ENCODE assay signal across 8 cellular contexts in the genomic region with DNA sequence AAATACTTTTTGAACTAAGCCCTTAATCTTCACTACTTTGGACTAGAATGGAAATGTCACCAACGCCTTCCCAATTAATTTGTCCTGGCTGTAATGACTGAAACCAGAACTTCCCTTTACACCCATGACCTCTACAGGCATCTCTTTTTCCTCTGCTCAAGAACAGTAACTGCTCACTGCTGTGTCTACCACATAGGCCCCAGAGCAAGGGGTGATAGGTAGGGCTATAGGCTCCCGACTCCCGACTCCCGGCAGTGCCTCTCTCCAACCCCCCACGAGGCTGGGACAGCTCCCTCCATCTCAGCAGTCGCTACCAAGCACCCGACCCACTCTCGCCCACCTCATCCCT. TPM values are rescaled to one million over a fixed set of nuclear protein-coding genes. Genes with fewer than 3 reads are reported as not detected.
DNase-seq lines count a peak whose midpoint lies in the region; ATAC-seq, FAIRE-seq and TF ChIP-seq lines count a peak whose summit lies in the region.

No MANE protein-coding gene starts in this region.

- peak overlapping the region; percentile 88 for H3K4me3 ChIP-seq in CD4-positive, CD25-positive, alpha-beta regulatory T cell (ENCODE audit: low read depth, low read length)
- H3K4me3 ChIP-seq in astrocyte (ENCODE audit: insufficient read depth, low read depth, low read length) (peak overlapping the region; percentile 64), right lobe of liver (peak overlapping the region; percentile 63 to 78 (median 67))

- H3K4me2 ChIP-seq in astrocyte (ENCODE audit: low read length), result peak overlapping the region; percentile 90

- H2AFZ ChIP-seq in astrocyte (ENCODE audit: low read depth, low read length), result peak overlapping the region; percentile 71

- WGBS in right lobe of liver (ENCODE audit: insufficient coverage, low coverage, low lambda C conversion rate, missing lambda C conversion rate), result 5% methylated on average over 5 of the region's 8 CpGs

- no peaks in the 10 kb centered on the region for H3K79me2 ChIP-seq in astrocyte (ENCODE audit: insufficient read depth, low read length)

- H3K27ac Mint-ChIP-seq in CD4-positive, CD25-positive, alpha-beta regulatory T cell, result peak overlapping the region; percentile 96 to 99 (median 97)
- H3K27ac Mint-ChIP-seq in astrocyte (ENCODE audit: unreplicated experiment) (peak overlapping the region; percentile 97), type B pancreatic cell (peak overlapping the region; percentile 100)

- peaks cover 4% of the 10 kb centered on the region for H3K27me3 Mint-ChIP-seq in CD4-positive, CD25-positive, alpha-beta regulatory T cell
- H3K27me3 Mint-ChIP-seq in astrocyte (ENCODE audit: low read depth, unreplicated experiment) (no peaks in the 10 kb centered on the region), type B pancreatic cell (no peaks in the 10 kb centered on the region)

- H3K27ac ChIP-seq in CD4-positive, CD25-positive, alpha-beta regulatory T cell (ENCODE audit: insufficient read depth, low read length, poor library complexity, severe bottlenecking), result peak overlapping the region; percentile 79
- H3K27ac ChIP-seq in astrocyte (ENCODE audit: low read depth, low read length) (peak overlapping the region; percentile 96), right lobe of liver (peak overlapping the region; percentile 95 to 97 (median 95))

- TF ChIP-seq POLR2A in right lobe of liver (IDR thresholded peaks at IDR 0.05), result no peak

- H3K27me3 ChIP-seq in CD4-positive, CD25-positive, alpha-beta regulatory T cell (ENCODE audit: control insufficient read depth, insufficient read depth, low read length), result no peaks in the 10 kb centered on the region
- H3K27me3 ChIP-seq in astrocyte (ENCODE audit: insufficient read depth, low read length), result no peaks in the 10 kb centered on the region
- H3K27me3 ChIP-seq in right lobe of liver, result no peaks in the 10 kb centered on the region

- H3K36me3 ChIP-seq in CD4-positive, CD25-positive, alpha-beta regulatory T cell (ENCODE audit: control insufficient read depth, insufficient read depth, low read length), result no peaks in the 10 kb centered on the region
- H3K36me3 ChIP-seq in astrocyte (ENCODE audit: insufficient read depth, low read length), result no peaks in the 10 kb centered on the region
- no peaks in the 10 kb centered on the region for H3K36me3 ChIP-seq in right lobe of liver

- H3K9ac ChIP-seq in astrocyte (ENCODE audit: low read length), result peak overlapping the region; percentile 94

- no peaks in the 10 kb centered on the region for H3K9me3 Mint-ChIP-seq in CD4-positive, CD25-positive, alpha-beta regulatory T cell
- H3K9me3 Mint-ChIP-seq in astrocyte (ENCODE audit: unreplicated experiment) (peaks cover 4% of the 10 kb centered on the region), type B pancreatic cell (no peaks in the 10 kb centered on the region)

- ATAC-seq in CD4-positive, CD25-positive, alpha-beta regulatory T cell (ENCODE audit: low read depth in 2 of 2), result peak; percentile 36 to 37
- peak; percentile 65 for ATAC-seq in GM19455 (IDR thresholded peaks at IDR 0.05; ENCODE audit: unreplicated experiment)
- peak; percentile 46 for ATAC-seq in HG03460 (IDR thresholded peaks at IDR 0.05; ENCODE audit: unreplicated experiment)
- ATAC-seq in right lobe of liver, result peak in 3 of 4 donors; percentile 64 to 76 (median 71)

- no peaks in the 10 kb centered on the region for H3K9me3 ChIP-seq in CD4-positive, CD25-positive, alpha-beta regulatory T cell (ENCODE audit: control insufficient read depth in 2 of 2, low read length in 2 of 2)
- H3K9me3 ChIP-seq in astrocyte (ENCODE audit: insufficient read depth, low read depth, low read length) (no peaks in the 10 kb centered on the region), right lobe of liver (no peaks in the 10 kb centered on the region)

- H4K20me1 ChIP-seq in astrocyte (ENCODE audit: insufficient read depth, low read length), result no peaks in the 10 kb centered on the region

- TF ChIP-seq CTCF in astrocyte (IDR thresholded peaks at IDR 0.05; ENCODE audit: insufficient read depth, low read depth, low read length) (no peak), right lobe of liver (IDR thresholded peaks at IDR 0.05) (no peak), type B pancreatic cell (conservative IDR thresholded peaks at IDR 0.05) (no peak)

- H3K4me3 Mint-ChIP-seq in CD4-positive, CD25-positive, alpha-beta regulatory T cell, result peak overlapping the region; percentile 91 to 97 (median 93)
- H3K4me3 Mint-ChIP-seq in astrocyte (ENCODE audit: unreplicated experiment) (peak overlapping the region; percentile 83), type B pancreatic cell (peak overlapping the region; percentile 94)

- peaks cover 5 to 22% (median 16%) of the 10 kb centered on the region in 4 donors for H3K4me1 Mint-ChIP-seq in CD4-positive, CD25-positive, alpha-beta regulatory T cell
- H3K4me1 Mint-ChIP-seq in astrocyte (ENCODE audit: low read depth, unreplicated experiment), result peaks cover 11% of the 10 kb centered on the region
- H3K4me1 Mint-ChIP-seq in type B pancreatic cell (ENCODE audit: unreplicated experiment), result peaks cover 21% of the 10 kb centered on the region

- intact Hi-C loops in right lobe of liver (cut with DNase I), result loop anchor here in 1 of 2 donors (10.0 kb wide), 1 partner anchor 309 kb away; no protein-coding TSS in a partner anchor

- peaks cover 18% of the 10 kb centered on the region for H3K4me1 ChIP-seq in CD4-positive, CD25-positive, alpha-beta regulatory T cell (ENCODE audit: control insufficient read depth, insufficient read depth, low read length, poor library complexity, severe bottlenecking)
- H3K4me1 ChIP-seq in astrocyte (ENCODE audit: insufficient read depth, low read length) (peaks cover 18% of the 10 kb centered on the region), right lobe of liver (peaks cover 0 to 9% (median 3%) of the 10 kb centered on the region in 4 donors)

- H3K36me3 Mint-ChIP-seq in CD4-positive, CD25-positive, alpha-beta regulatory T cell, result no peaks in the 10 kb centered on the region
- no peaks in the 10 kb centered on the region for H3K36me3 Mint-ChIP-seq in astrocyte (ENCODE audit: low read depth, unreplicated experiment)
- H3K36me3 Mint-ChIP-seq in type B pancreatic cell, result peaks cover 4% of the 10 kb centered on the region

- DNase-seq in CD4-positive, CD25-positive, alpha-beta regulatory T cell, result no peak
- DNase-seq in astrocyte (ENCODE audit: low read depth) (no peak), right lobe of liver (no peak), type B pancreatic cell (ENCODE audit: extremely low spot score, unreplicated experiment) (no peak), NCI-H82 (lab: John Stamatoyannopoulos, UW) (no peak), RKO (ENCODE audit: low spot score) (no peak)

- FAIRE-seq in astrocyte (lab: Jason Lieb, UNC), result no peak

RNA-seq across cellular contexts. Expression of a gene that starts 0.4 kb away (rescaled TPM):
- 0.99 TPM for total RNA-seq in CD4-positive, CD25-positive, alpha-beta regulatory T cell
- 1 to 10 TPM in 2 of 4 donors, under 1 TPM in 2; 0.44 to 2.4 (median 1.3) TPM for polyA plus RNA-seq in CD4-positive, CD25-positive, alpha-beta regulatory T cell
- total RNA-seq in astrocyte, result 0.27 and 0.43 TPM in 2 replicates
- 1 to 10 TPM in 1 of 6 experiments, under 1 TPM in 3, not detected in 2; 0.49 to 1.4 (median 0.74) TPM for total RNA-seq in right lobe of liver
- total RNA-seq in type B pancreatic cell (ENCODE audit: low replicate concordance), result 1.6 and 4.2 TPM in 2 replicates
